In the genomic region with DNA sequence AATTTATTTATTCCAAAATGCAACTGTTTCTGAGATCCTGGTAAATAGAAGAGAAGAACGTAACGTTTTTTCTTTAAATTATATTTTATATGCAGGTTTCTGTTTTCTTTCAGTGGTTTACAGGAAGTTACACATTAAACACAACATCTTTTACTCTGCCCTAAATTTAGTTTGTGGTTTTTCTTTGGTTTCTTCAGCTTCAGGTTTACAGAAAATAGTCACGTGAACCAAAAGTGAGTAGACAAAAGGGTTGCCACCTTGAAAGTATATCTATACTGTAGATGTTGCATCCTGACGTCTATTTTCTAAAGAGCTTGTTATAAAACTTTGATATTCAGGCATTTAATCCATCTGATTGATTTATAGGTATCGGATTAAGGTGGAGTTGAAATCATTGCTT, we compare ENCODE assay signal across 14 cellular contexts.
A peak's percentile ranks its signal among the peaks of the same experiment; 100 is the strongest.
DNase-seq lines count a peak whose midpoint lies in the region; ATAC-seq and TF ChIP-seq lines count a peak whose summit lies in the region.
"Had no signal": no experiment of that assay in that cellular context is flagged by ENCODE, and none has a peak within 500 bp of the region (broad histone marks: within the 10 kb centered on the region; RNA-seq: fewer than 3 reads in every experiment).

No MANE protein-coding gene starts in this region.

- H3K27ac Mint-ChIP-seq in T-helper 17 cell (no peak overlapping the region), Calu3 (ENCODE audit: unreplicated experiment) (no peak overlapping the region)
- H3K27ac Mint-ChIP-seq: activated naive CD8-positive, alpha-beta T cell treated with anti-CD3 and anti-CD28 coated beads, Interleukin-2, amount 10 ng/mL, durations not matched to agents 7 days and 5 days had no signal

- intact Hi-C loops in Calu3 (cut with micrococcal nuclease; ENCODE audit: unreplicated experiment) = no loop called here

- peaks cover 9% of the 10 kb centered on the region for H3K9me3 Mint-ChIP-seq in Calu3 (ENCODE audit: low read depth, unreplicated experiment)
- H3K9me3 Mint-ChIP-seq: activated naive CD8-positive, alpha-beta T cell treated with anti-CD3 and anti-CD28 coated beads, Interleukin-2, amount 10 ng/mL, durations not matched to agents 7 days and 5 days had no signal

- ATAC-seq in GM21529 (IDR thresholded peaks at IDR 0.05; ENCODE audit: unreplicated experiment) (peak; percentile 88), HG03095 (IDR thresholded peaks at IDR 0.05; ENCODE audit: unreplicated experiment) (peak; percentile 84), T-helper 17 cell (peak; percentile 32)

- no peak for TF ChIP-seq CTCF in Calu3 (IDR thresholded peaks at IDR 0.05; ENCODE audit: unreplicated experiment)

- H3K36me3 Mint-ChIP-seq in T-helper 17 cell (ENCODE audit: low read depth) (no peaks in the 10 kb centered on the region), Calu3 (ENCODE audit: insufficient read depth, unreplicated experiment) (no peaks in the 10 kb centered on the region)
- H3K36me3 Mint-ChIP-seq: activated naive CD8-positive, alpha-beta T cell treated with anti-CD3 and anti-CD28 coated beads, Interleukin-2, amount 10 ng/mL, durations not matched to agents 7 days and 5 days had no signal

- H3K27me3 Mint-ChIP-seq in T-helper 17 cell (no peaks in the 10 kb centered on the region), Calu3 (ENCODE audit: unreplicated experiment) (no peaks in the 10 kb centered on the region)
- H3K27me3 Mint-ChIP-seq: activated naive CD8-positive, alpha-beta T cell treated with anti-CD3 and anti-CD28 coated beads, Interleukin-2, amount 10 ng/mL, durations not matched to agents 7 days and 5 days had no signal

- DNase-seq in NOMO-1 (lab: John Stamatoyannopoulos, UW; ENCODE audit: unreplicated experiment in 2 of 2) (peak; percentile 10 to 62), NOMO-1 treated with dmso at 0.1 percent for 144 hours (lab: John Stamatoyannopoulos, UW; ENCODE audit: unreplicated experiment) (no peak), T-helper 17 cell (no peak), RKO (ENCODE audit: low spot score) (no peak), OCI-M1 (lab: John Stamatoyannopoulos, UW) (no peak), Calu3 (no peak)
- DNase-seq: 8988T; activated naive CD8-positive, alpha-beta T cell treated with anti-CD3 and anti-CD28 coated beads, Interleukin-2, amount 10 ng/mL, durations not matched to agents 7 days and 5 days; dermis blood vessel endothelial cell; KBM-7; NCI-H510A; stimulated activated CD4-positive, alpha-beta T cell treated with anti-CD3 and anti-CD28 coated beads, Interleukin-4, amount 100 ng/mL, for 4 hours had no signal

- CTCF ChIA-PET in Calu3 (lab: Charles Lee) = no interaction called here

- BruUV-seq in Calu3 (replicated peaks; lab: Mats Ljungman, UMichigan) = no TSS peak

- H3K4me3 Mint-ChIP-seq in T-helper 17 cell = no peak overlapping the region
- no peak overlapping the region for H3K4me3 Mint-ChIP-seq in Calu3 (ENCODE audit: low read depth, unreplicated experiment)
- H3K4me3 Mint-ChIP-seq: activated naive CD8-positive, alpha-beta T cell treated with anti-CD3 and anti-CD28 coated beads, Interleukin-2, amount 10 ng/mL, durations not matched to agents 7 days and 5 days had no signal

- H3K9me3 ChIP-seq in T-helper 17 cell (ENCODE audit: control insufficient read depth, low read length, poor library complexity, severe bottlenecking) = no peaks in the 10 kb centered on the region

- H3K4me1 Mint-ChIP-seq in T-helper 17 cell = no peaks in the 10 kb centered on the region
- H3K4me1 Mint-ChIP-seq in Calu3 (ENCODE audit: low read depth, unreplicated experiment) = no peaks in the 10 kb centered on the region

Comparison
In these comparisons a context has a peak if more than half of its experiments do, and no peak if none do; other contexts are left out.
1. DNase-seq: peak in NOMO-1 (2 of 2); none in NOMO-1 treated with dmso at 0.1 percent for 144 hours (single experiment), T-helper 17 cell (0 of 3), RKO (single experiment), OCI-M1 (single experiment) and Calu3 (single experiment).
2. ATAC-seq: peak in every context shown above with its lines; median percentile 88 in GM21529; 84 in HG03095; 32 in T-helper 17 cell.